ENCODE assay signal across 28 cellular contexts in the genomic region with DNA sequence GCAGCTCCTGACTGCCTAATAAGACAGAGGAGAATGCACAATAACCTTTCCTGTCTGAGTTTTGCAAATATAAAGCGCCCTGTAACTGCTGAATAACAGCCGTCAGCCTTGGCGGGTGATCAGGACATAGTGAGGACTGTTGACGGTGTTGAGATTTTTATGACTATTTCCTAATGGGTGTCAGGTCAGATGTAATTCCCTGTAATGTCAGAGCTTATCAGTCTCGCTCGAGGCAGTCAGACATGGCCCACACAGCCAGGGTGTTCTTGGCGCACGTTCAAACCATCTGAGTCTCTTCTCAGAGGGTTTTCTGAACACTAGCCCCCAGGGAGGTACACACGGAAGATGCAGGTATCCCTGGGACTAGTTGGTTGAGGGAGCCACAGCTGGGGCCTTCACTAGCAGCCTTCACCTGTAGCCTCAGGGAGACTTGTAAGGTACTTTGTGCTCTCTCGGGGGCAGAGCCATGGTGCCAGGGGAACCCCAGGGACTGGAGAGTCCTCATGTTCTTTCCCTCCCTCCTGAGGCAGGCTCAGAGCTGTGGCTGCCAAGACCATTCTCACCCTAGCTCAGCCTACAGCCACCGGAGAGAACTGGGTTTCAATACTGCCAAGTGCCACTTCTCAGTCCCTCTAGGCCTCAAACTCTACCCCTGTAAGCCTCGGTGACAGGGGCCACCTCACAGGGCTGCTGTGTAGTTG.
"Had no signal": no experiment of that assay in that cellular context is flagged by ENCODE, and none has a peak within 500 bp of the region (broad histone marks: within the 10 kb centered on the region; RNA-seq: fewer than 3 reads in every experiment).

No MANE protein-coding gene starts in this region.

- H3K36me3 ChIP-seq: adrenal gland, ascending aorta, brain microvascular endothelial cell, esophagus muscularis mucosa, neutrophil, ovary, sigmoid colon, upper lobe of left lung had no signal

- H3K4me3 Mint-ChIP-seq: activated CD8-positive, alpha-beta T cell treated with anti-CD3 and anti-CD28 coated beads, Interleukin-2, amount 10 ng/mL, durations not matched to agents 7 days and 5 days; activated naive CD8-positive, alpha-beta T cell; natural killer cell; stimulated activated naive B cell treated with anti-CD40 and anti-IgM and Interleukin-4, amounts not matched to agents 10 μg/mL and 1 μg/mL and 100 μg/mL, for 72 hours; T-cell; T-helper 2 cell treated with Interferon-gamma antibody and Interleukin-4, amounts not matched to agents 5 μg/mL and 100 μg/mL, for 36 hours had no signal

- H3K36me3 Mint-ChIP-seq: natural killer cell; stimulated activated naive B cell treated with anti-CD40 and anti-IgM and Interleukin-4, amounts not matched to agents 10 μg/mL and 1 μg/mL and 100 μg/mL, for 72 hours; T-cell had no signal

- H3K27me3 ChIP-seq: ascending aorta, brain microvascular endothelial cell, neutrophil, ovary, upper lobe of left lung had no signal

- H3K27ac ChIP-seq: adrenal gland, ascending aorta, brain microvascular endothelial cell, esophagus muscularis mucosa, neutrophil, ovary, sigmoid colon, upper lobe of left lung, VCaP had no signal

- H3K27ac Mint-ChIP-seq: activated CD8-positive, alpha-beta T cell treated with anti-CD3 and anti-CD28 coated beads, Interleukin-2, amount 10 ng/mL, durations not matched to agents 7 days and 5 days; activated naive CD8-positive, alpha-beta T cell; natural killer cell; stimulated activated naive B cell treated with anti-CD40 and anti-IgM and Interleukin-4, amounts not matched to agents 10 μg/mL and 1 μg/mL and 100 μg/mL, for 72 hours; T-cell; T-helper 2 cell treated with Interferon-gamma antibody and Interleukin-4, amounts not matched to agents 5 μg/mL and 100 μg/mL, for 36 hours had no signal

- H3K9me3 ChIP-seq: adrenal gland, ascending aorta, neutrophil, ovary had no signal

- H3K4me1 ChIP-seq: adrenal gland, ascending aorta, sigmoid colon, upper lobe of left lung had no signal

- DNase-seq: activated CD4-positive, alpha-beta T cell treated with anti-CD3 and anti-CD28 coated beads for 1 hour; activated CD4-positive, alpha-beta T cell treated with anti-CD3 and anti-CD28 coated beads, Interleukin-2, amount 50 U/mL, for 1 hour; activated CD8-positive, alpha-beta T cell treated with anti-CD3 and anti-CD28 coated beads, Interleukin-2, amount 10 ng/mL, durations not matched to agents 7 days and 5 days; activated naive CD4-positive, alpha-beta T cell; adrenal gland; brain microvascular endothelial cell; central memory CD4-positive, alpha-beta T cell; effector memory CD4-positive, alpha-beta T cell; head of caudate nucleus; islet precursor cell; midbrain; natural killer cell; ovary; stimulated activated CD4-positive, alpha-beta T cell treated with anti-CD3 and anti-CD28 coated beads, Interleukin-2, amount 100 ng/mL, for 48 hours; stimulated activated CD8-positive, alpha-beta memory T cell treated with anti-CD3 and anti-CD28 coated beads, Interleukin-4, amount 100 ng/mL, for 48 hours; stimulated activated naive B cell treated with anti-CD40 and anti-IgM and Interleukin-4, amounts not matched to agents 10 μg/mL and 1 μg/mL and 100 μg/mL, for 72 hours; T-cell; upper lobe of left lung had no signal

- H3K4me1 Mint-ChIP-seq: natural killer cell; stimulated activated naive B cell treated with anti-CD40 and anti-IgM and Interleukin-4, amounts not matched to agents 10 μg/mL and 1 μg/mL and 100 μg/mL, for 72 hours; T-cell had no signal

- FAIRE-seq: endothelial cell of umbilical vein, frontal cortex had no signal

- H3K4me3 ChIP-seq: adrenal gland, ascending aorta, esophagus muscularis mucosa, ovary, sigmoid colon, upper lobe of left lung had no signal

- ATAC-seq: activated CD8-positive, alpha-beta T cell treated with anti-CD3 and anti-CD28 coated beads, Interleukin-2, amount 10 ng/mL, durations not matched to agents 7 days and 5 days; left lobe of liver; natural killer cell; stimulated activated naive B cell treated with anti-CD40 and anti-IgM and Interleukin-4, amounts not matched to agents 10 μg/mL and 1 μg/mL and 100 μg/mL, for 72 hours; T-cell had no signal
